In genomic region chr17:49195746-49196145, GRCh38 we compare ENCODE assay signal across 25 cellular contexts. TPM values are rescaled to one million over a fixed set of nuclear protein-coding genes. Genes with fewer than 3 reads are reported as not detected.
"Had no signal": no experiment of that assay in that cellular context is flagged by ENCODE, and none has a peak within 500 bp of the region (broad histone marks: within the 10 kb centered on the region; RNA-seq: fewer than 3 reads in every experiment).

No MANE protein-coding gene starts in this region.

- H3K4me2 ChIP-seq: hepatocyte had no signal

- ATAC-seq: activated naive CD4-positive, alpha-beta T cell treated with anti-CD3 and anti-CD28 coated beads, Interleukin-2, amount 50 U/mL, for 72 hours; left ventricle myocardium superior; naive thymus-derived CD8-positive, alpha-beta T cell had no signal

- H3K36me3 ChIP-seq: esophagus squamous epithelium, right atrium auricular region, tibial nerve, uterus had no signal

- H3K27ac Mint-ChIP-seq: activated CD4-positive, alpha-beta T cell treated with anti-CD3 and anti-CD28 coated beads, Interleukin-2, amount 10 ng/mL, durations not matched to agents 7 days and 5 days; activated T-helper 1 cell treated with anti-CD3 and anti-CD28 coated beads, Interleukin-12 subunit alpha, Interleukin-12 subunit beta, Interleukin-2, Interleukin-4 antibody, amounts not matched to agents 30 ng/mL and 10 ng/mL and 1 ng/mL, durations not matched to agents 14 hours and 24 hours and 36 hours; brain; T-helper 1 cell treated with Interleukin-12 subunit alpha and Interleukin-12 subunit beta and Interleukin-4 antibody, amounts not matched to agents 30 μg/mL and 1 μg/mL, for 36 hours had no signal

- H3K36me3 Mint-ChIP-seq: activated naive CD4-positive, alpha-beta T cell treated with anti-CD3 and anti-CD28 coated beads, Interleukin-2, amount 50 U/mL, for 72 hours; brain; memory B cell had no signal

- H3K27ac ChIP-seq: esophagus squamous epithelium, hepatocyte, right atrium auricular region, tibial nerve, uterus had no signal

- H3K4me3 Mint-ChIP-seq: activated CD4-positive, alpha-beta T cell treated with anti-CD3 and anti-CD28 coated beads, Interleukin-2, amount 10 ng/mL, durations not matched to agents 7 days and 5 days; activated T-helper 1 cell treated with anti-CD3 and anti-CD28 coated beads, Interleukin-12 subunit alpha, Interleukin-12 subunit beta, Interleukin-2, Interleukin-4 antibody, amounts not matched to agents 30 ng/mL and 10 ng/mL and 1 ng/mL, durations not matched to agents 14 hours and 24 hours and 36 hours; memory B cell; naive thymus-derived CD8-positive, alpha-beta T cell; T-helper 1 cell treated with Interleukin-12 subunit alpha and Interleukin-12 subunit beta and Interleukin-4 antibody, amounts not matched to agents 30 μg/mL and 1 μg/mL, for 36 hours had no signal

- H3K9me3 ChIP-seq: esophagus squamous epithelium, right atrium auricular region, tibial nerve, uterus had no signal

- H3K4me1 ChIP-seq: uterus had no signal

- H3K4me3 ChIP-seq: esophagus squamous epithelium, hepatocyte, right atrium auricular region, tibial nerve, uterus had no signal

- H3K9me3 Mint-ChIP-seq: activated CD4-positive, alpha-beta T cell treated with anti-CD3 and anti-CD28 coated beads, Interleukin-2, amount 10 ng/mL, durations not matched to agents 7 days and 5 days; activated naive CD4-positive, alpha-beta T cell treated with anti-CD3 and anti-CD28 coated beads, Interleukin-2, amount 50 U/mL, for 72 hours; activated T-helper 1 cell treated with anti-CD3 and anti-CD28 coated beads, Interleukin-12 subunit alpha, Interleukin-12 subunit beta, Interleukin-2, Interleukin-4 antibody, amounts not matched to agents 30 ng/mL and 10 ng/mL and 1 ng/mL, durations not matched to agents 14 hours and 24 hours and 36 hours; memory B cell; T-helper 1 cell treated with Interleukin-12 subunit alpha and Interleukin-12 subunit beta and Interleukin-4 antibody, amounts not matched to agents 30 μg/mL and 1 μg/mL, for 36 hours had no signal

- H2AFZ ChIP-seq: hepatocyte had no signal

- H3K27me3 Mint-ChIP-seq: activated CD4-positive, alpha-beta T cell treated with anti-CD3 and anti-CD28 coated beads, Interleukin-2, amount 10 ng/mL, durations not matched to agents 7 days and 5 days; memory B cell had no signal

- DNase-seq: activated CD4-positive, alpha-beta T cell treated with anti-CD3 and anti-CD28 coated beads, Interleukin-2, amount 10 ng/mL, durations not matched to agents 7 days and 5 days; central memory CD4-positive, alpha-beta T cell; cortex of kidney; effector CD8-positive, alpha-beta T cell; esophagus squamous epithelium; kidney; left ventricle myocardium superior; naive thymus-derived CD8-positive, alpha-beta T cell; nucleus accumbens; posterior cingulate gyrus; stimulated activated CD4-positive, alpha-beta T cell treated with anti-CD3 and anti-CD28 coated beads, Interleukin-2, amount 100 ng/mL, for 48 hours; stimulated activated naive CD4-positive, alpha-beta T cell treated with Interleukin-2 at 50 U/mL for 16 hours; substantia nigra; uterus had no signal

- H3K79me2 ChIP-seq: hepatocyte had no signal

- H3K27me3 ChIP-seq: esophagus squamous epithelium, hepatocyte, right atrium auricular region, tibial nerve, uterus had no signal

RNA-seq across cellular contexts. Expression of gene GNGT2, which starts 14.6 kb away (rescaled TPM):
- total RNA-seq: fibroblast of villous mesenchyme, hepatocyte had no signal

RNA-seq across cellular contexts. Expression of gene PHOSPHO1, which starts 34.8 kb away (rescaled TPM):
- total RNA-seq: activated CD4-positive, alpha-beta T cell treated with anti-CD3 and anti-CD28 coated beads, Interleukin-2, amount 10 ng/mL, durations not matched to agents 7 days and 5 days; activated naive CD4-positive, alpha-beta T cell treated with anti-CD3 and anti-CD28 coated beads, Interleukin-2, amount 50 U/mL, for 72 hours; activated T-helper 1 cell treated with anti-CD3 and anti-CD28 coated beads, Interleukin-12 subunit alpha, Interleukin-12 subunit beta, Interleukin-2, Interleukin-4 antibody, amounts not matched to agents 30 ng/mL and 10 ng/mL and 1 ng/mL, durations not matched to agents 14 hours and 24 hours and 36 hours; endothelial cell of umbilical vein; glomerular endothelial cell; hepatocyte; naive thymus-derived CD8-positive, alpha-beta T cell had no signal
